ENCODE assay signal across 25 cellular contexts in the genomic region with DNA sequence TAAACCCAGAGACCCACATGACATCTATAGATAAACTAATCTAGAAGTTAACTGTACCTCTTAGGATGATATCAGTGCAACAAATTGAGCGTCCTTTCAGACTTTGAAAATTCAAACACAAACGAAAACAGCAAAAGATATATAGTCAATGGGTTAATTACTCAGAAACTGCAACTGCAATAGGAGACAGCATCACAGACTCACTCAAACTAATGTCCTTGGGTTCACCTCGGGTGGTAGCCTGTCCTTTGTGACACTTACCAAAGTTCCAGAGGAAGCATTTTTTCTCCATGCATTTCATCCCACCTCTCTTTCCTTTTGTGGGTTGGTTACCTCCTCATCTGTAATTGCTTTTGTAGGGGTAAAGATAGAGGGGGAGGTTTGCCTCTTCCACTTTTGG. TPM values are rescaled to one million over a fixed set of nuclear protein-coding genes. Genes with fewer than 3 reads are reported as not detected.
DNase-seq lines count a peak whose midpoint lies in the region; ATAC-seq, FAIRE-seq and TF ChIP-seq lines count a peak whose summit lies in the region.
"Had no signal": no experiment of that assay in that cellular context is flagged by ENCODE, and none has a peak within 500 bp of the region (broad histone marks: within the 10 kb centered on the region; RNA-seq: fewer than 3 reads in every experiment).

No MANE protein-coding gene starts in this region.

- peak in 1 of 2 experiments; percentile 2; a peak in 1 of 4 replicates for TF ChIP-seq RAD21 in H1 (IDR thresholded peaks at IDR 0.05 in 1 of 2, conservative IDR thresholded peaks at IDR 0.05 in 1 of 2; ENCODE audit: low read depth in 2 of 2, low read length in 2 of 2)

- 0 out of 2 replicates have a peak overlapping the region, but pooled peaks have one; percentile 3 for H2BK20ac ChIP-seq in H1 (ENCODE audit: low read length)

- no peak overlapping the region for H4K8ac ChIP-seq in H1 (ENCODE audit: extremely low read depth, insufficient read depth, low read length)

- H3K4ac ChIP-seq in H1 (replicated peaks; ENCODE audit: insufficient read length, low read depth, low read length), result no peak overlapping the region

- H3K23ac ChIP-seq in H1 (ENCODE audit: insufficient read length), result no peak overlapping the region

- H3K14ac ChIP-seq in H1 (ENCODE audit: insufficient read length), result no peak overlapping the region

- FAIRE-seq in H1 (lab: Jason Lieb, UNC), result no peak
- FAIRE-seq: D721Med, GM12878, GM19239 had no signal

- CTCF ChIA-PET in H1 (lab: Charles Lee; ENCODE audit: partially characterized antibody), result interaction anchor here (0.6 to 3.4 kb wide), 2 partner anchors 188 to 512 kb away, joined by 3 to 29 read pairs; no protein-coding TSS in a partner anchor

- H3K9me3 ChIP-seq in cardiac muscle cell (ENCODE audit: low read depth) (no peaks in the 10 kb centered on the region), H1 (ENCODE audit: insufficient read depth in 2 of 2, low read depth in 1 of 2, low read length in 1 of 2) (no peaks in the 10 kb centered on the region), right lobe of liver (no peaks in the 10 kb centered on the region), MG63 (no peaks in the 10 kb centered on the region)
- H3K9me3 ChIP-seq: BE2C; BLaER1 treated with 17β-estradiol and CSF1 and Interleukin-3, amounts not matched to agents 10 nM and 100 nM had no signal

- no peaks in the 10 kb centered on the region for H3K23me2 ChIP-seq in H1 (ENCODE audit: low read depth, low read length)

- H3K36me3 ChIP-seq in cardiac muscle cell (no peaks in the 10 kb centered on the region), H1 (ENCODE audit: control insufficient read depth in 2 of 4, insufficient read depth in 4 of 4, low read length in 3 of 4) (no peaks in the 10 kb centered on the region), right lobe of liver (peaks cover 0 to 8% (median 4%) of the 10 kb centered on the region in 4 donors), MG63 (no peaks in the 10 kb centered on the region)
- H3K36me3 ChIP-seq: BE2C; BLaER1 treated with 17β-estradiol and CSF1 and Interleukin-3, amounts not matched to agents 10 nM and 100 nM had no signal

- H3K9ac ChIP-seq in H1 (replicated peaks in 1 of 4; ENCODE audit: extremely low read depth in 1 of 4, low read depth in 3 of 4, low read length in 3 of 4), result no peak overlapping the region
- H3K9ac ChIP-seq: BLaER1 treated with 17β-estradiol and CSF1 and Interleukin-3, amounts not matched to agents 10 nM and 100 nM had no signal

- H3K79me2 ChIP-seq in H1 (ENCODE audit: control insufficient read depth in 1 of 2, insufficient read depth in 2 of 2, low read length in 2 of 2), result no peaks in the 10 kb centered on the region

- H3K4me3 ChIP-seq in cardiac muscle cell, result no peak overlapping the region
- H3K4me3 ChIP-seq in H1 (ENCODE audit: extremely low read depth in 1 of 4, insufficient read depth in 2 of 4, low read depth in 3 of 4, low read length in 4 of 4), result no peak overlapping the region
- H3K4me3 ChIP-seq in right lobe of liver, result peak overlapping the region in 2 of 3 donors; percentile 25 to 34
- H3K4me3 ChIP-seq in MG63, result no peak overlapping the region
- H3K4me3 ChIP-seq: BLaER1 treated with 17β-estradiol and CSF1 and Interleukin-3, amounts not matched to agents 10 nM and 100 nM; GM12878 had no signal

- WGBS in H1 (ENCODE audit: extremely low coverage in 1 of 2, insufficient coverage in 1 of 2, insufficient read length in 1 of 2, insufficient replicate concordance in 2 of 2, low coverage in 1 of 2, low lambda C conversion rate in 2 of 2, missing lambda C conversion rate in 1 of 2), 2 experiments, result 70% methylated on average over 3 of the region's 3 CpGs; no CpG with 5 or more reads in 1 of the 2 experiments
- 20% methylated on average over 3 of the region's 3 CpGs for WGBS in right lobe of liver (ENCODE audit: insufficient coverage, low coverage, low lambda C conversion rate, missing lambda C conversion rate)

- no peak overlapping the region for H2BK15ac ChIP-seq in H1 (ENCODE audit: low read length)

- H3K27ac ChIP-seq in cardiac muscle cell, result peak overlapping the region; percentile 18
- no peak overlapping the region for H3K27ac ChIP-seq in H1 (ENCODE audit: low read depth, low read length)
- peak overlapping the region in 2 of 3 donors; percentile 30 to 65 for H3K27ac ChIP-seq in right lobe of liver
- H3K27ac ChIP-seq: 22Rv1; BLaER1 treated with 17β-estradiol and CSF1 and Interleukin-3, amounts not matched to agents 10 nM and 100 nM had no signal

- no peaks in the 10 kb centered on the region for H4K20me1 ChIP-seq in H1 (replicated peaks in 1 of 2; ENCODE audit: control insufficient read depth in 1 of 2, insufficient read depth in 2 of 2, low read length in 2 of 2)
- H4K20me1 ChIP-seq: BLaER1 treated with 17β-estradiol and CSF1 and Interleukin-3, amounts not matched to agents 10 nM and 100 nM had no signal

- POLR2A ChIA-PET in H1 (lab: Charles Lee; ENCODE audit: partially characterized antibody), result no interaction called here

- no peak overlapping the region for H4K91ac ChIP-seq in H1 (replicated peaks; ENCODE audit: insufficient read length, low read length)

- H3K18ac ChIP-seq in H1 (ENCODE audit: extremely low read depth, low read length), result no peak overlapping the region

- no peak overlapping the region; a peak in 1 of 4 replicates for H3K4me2 ChIP-seq in H1 (ENCODE audit: insufficient read depth in 1 of 2, low read depth in 2 of 2, low read length in 2 of 2)
- H3K4me2 ChIP-seq: BLaER1 treated with 17β-estradiol and CSF1 and Interleukin-3, amounts not matched to agents 10 nM and 100 nM had no signal

- 0 out of 2 replicates have a peak overlapping the region, but pooled peaks have one; percentile 33 for H2AFZ ChIP-seq in H1 (ENCODE audit: low read length)

- H2BK12ac ChIP-seq in H1 (ENCODE audit: low read depth, low read length), result no peak overlapping the region

- H2BK120ac ChIP-seq in H1 (replicated peaks; ENCODE audit: low read depth, low read length), result no peak overlapping the region

- H2BK5ac ChIP-seq in H1 (ENCODE audit: low read depth, low read length), result no peak overlapping the region

- H4K5ac ChIP-seq in H1 (ENCODE audit: insufficient read length, low read depth, low read length), result no peak overlapping the region

- TF ChIP-seq EP300 in H1 (IDR thresholded peaks at IDR 0.05; ENCODE audit: borderline replicate concordance in 1 of 2, low read depth in 2 of 2, low read length in 2 of 2), result no peak

- no peaks in the 10 kb centered on the region for H3K27me3 ChIP-seq in cardiac muscle cell
- no peaks in the 10 kb centered on the region for H3K27me3 ChIP-seq in H1 (replicated peaks in 1 of 4; ENCODE audit: control insufficient read depth in 3 of 4, extremely low read depth in 1 of 4, insufficient read depth in 3 of 4, low read length in 3 of 4)
- H3K27me3 ChIP-seq in right lobe of liver, result no peaks in the 10 kb centered on the region
- no peaks in the 10 kb centered on the region; the same call in 1 of the 2 replicates for H3K27me3 ChIP-seq in MG63
- H3K27me3 ChIP-seq: BE2C; BLaER1 treated with 17β-estradiol and CSF1 and Interleukin-3, amounts not matched to agents 10 nM and 100 nM had no signal

- no peaks in the 10 kb centered on the region for H3K79me1 ChIP-seq in H1 (ENCODE audit: low read depth, low read length)

- no peak overlapping the region for H2AK5ac ChIP-seq in H1 (ENCODE audit: low read depth, low read length)

- peak in 1 of 2 donors; percentile 20 for DNase-seq in cardiac muscle cell (ENCODE audit: low read depth in 1 of 2, low spot score in 1 of 2)
- DNase-seq in left ventricle myocardium superior, result no peak
- DNase-seq in H1 (ENCODE audit: low read depth in 1 of 2, low spot score in 2 of 2), result no peak
- DNase-seq in right lobe of liver, result no peak
- DNase-seq in cerebellar cortex (ENCODE audit: low spot score), result no peak
- no peak for DNase-seq in MG63
- DNase-seq: ACHN; AML-193; BE2C; CD4-positive, alpha-beta T cell; CD8-positive, alpha-beta memory T cell; DMS 273 treated with DMSO at 0.1 percent for 48 hours; DMS79; EL; GDM1; GOT3; H7; HCEC 1CT had no signal

- no peak overlapping the region for H3K56ac ChIP-seq in H1 (replicated peaks; ENCODE audit: insufficient read length, low read depth, low read length)

- intact Hi-C loops in left ventricle myocardium superior (cut with micrococcal nuclease) (no loop called here), right lobe of liver (cut with DNase I) (no loop called here)

- H3K4me1 ChIP-seq in cardiac muscle cell (ENCODE audit: low read depth) (peaks cover 52% of the 10 kb centered on the region), H1 (replicated peaks in 1 of 4; ENCODE audit: control insufficient read depth in 3 of 4, insufficient read depth in 4 of 4, low read length in 3 of 4) (no peaks in the 10 kb centered on the region; a peak in 1 of 7 replicates), right lobe of liver (peaks cover 0 to 32% (median 7%) of the 10 kb centered on the region in 4 donors)
- H3K4me1 ChIP-seq: BE2C had no signal

- TF ChIP-seq POLR2A in H1 (IDR thresholded peaks at IDR 0.05; ENCODE audit: control extremely low read depth in 1 of 2, low read depth in 2 of 2, low read length in 2 of 2), result no peak
- no peak for TF ChIP-seq POLR2A in right lobe of liver (IDR thresholded peaks at IDR 0.05)

- TF ChIP-seq CTCF in cardiac muscle cell (IDR thresholded peaks at IDR 0.05; ENCODE audit: low read depth, low read length) (no peak), H1 (IDR thresholded peaks at IDR 0.05; ENCODE audit: control extremely low read depth in 1 of 3, insufficient read depth in 1 of 3, low read depth in 1 of 3, low read length in 3 of 3) (no peak), right lobe of liver (IDR thresholded peaks at IDR 0.05) (no peak)

- ATAC-seq in left ventricle myocardium superior (no peak), right lobe of liver (peak; percentile 9 to 32 (median 24)), HG03175 (IDR thresholded peaks at IDR 0.05; ENCODE audit: unreplicated experiment) (no peak)
- ATAC-seq: GM12878 had no signal

TF ChIP-seq in H1, 55 proteins besides CTCF, POLR2A, EP300 and RAD21 (continues in another document):
- TF ChIP-seq EZH2 (IDR thresholded peaks at IDR 0.05; ENCODE audit: low read depth, low read length, severe bottlenecking) (no peak), EGR1 (IDR thresholded peaks at IDR 0.05; ENCODE audit: borderline replicate concordance, low read depth, low read length) (no peak)

RNA-seq across cellular contexts. Expression of gene GC, which starts 9.7 kb away (rescaled TPM):
- total RNA-seq in cardiac muscle cell (0.21 and 0.49 TPM in 2 replicates), left ventricle myocardium superior (not detected), right lobe of liver (1,000 to 10,000 TPM; 2,822 to 4,781 (median 3,863) TPM)
- polyA plus RNA-seq in cardiac muscle cell (0.29 and 0.35 TPM in 2 replicates), H1 (2011; rRNA removed) (0.09 and 0.11 TPM in 2 replicates)
- 0.34 TPM in 1 of 2 replicates, not detected in the other for total RNA-seq in H1 (2021; fragmentation: NEBNext Ultra II Directional; extraction: Animal tissue kit (Norgen Biotek cat#: 25700))
- polyA plus RNA-seq in H1 (2011; cell fraction: cytosol; rRNA removed), result 0.16 TPM
- polyA plus RNA-seq in H1 (2011; cell fraction: nucleus; rRNA removed), result 0.11 TPM
- polyA plus RNA-seq in H1 (2012, experiment 1 of 2), result 0.11 to 0.16 TPM in 2 of 4 replicates, not detected in the others
- not detected for polyA plus RNA-seq in H1 (2012, experiment 2 of 2)
- polyA plus RNA-seq in H1 (2013, experiment 1 of 2), result 0.39 TPM
- polyA plus RNA-seq in H1 (2013, experiment 2 of 2), result 0.44 TPM
- 0.12 and 0.25 TPM in 2 replicates for polyA minus RNA-seq in H1 (2011; rRNA and poly(A)+ RNA removed)
- not detected for polyA minus RNA-seq in H1 (2011; cell fraction: cytosol; rRNA and poly(A)+ RNA removed)
- not detected for polyA minus RNA-seq in H1 (2011; cell fraction: nucleus; rRNA and poly(A)+ RNA removed)
- total RNA-seq in MG63 (2014; rRNA removed; shearing (Covaris generic); ENCODE audit: low replicate concordance), result not detected in 2 replicates
- total RNA-seq: CD4-positive, alpha-beta T cell; CD8-positive, alpha-beta memory T cell; H7 had no signal
- polyA plus RNA-seq: CD14-positive monocyte; CD8-positive, alpha-beta memory T cell; GM12878 had no signal

Comparison
In these comparisons a context has a peak if more than half of its experiments do, and no peak if none do; other contexts are left out.
1. H3K4me3 ChIP-seq: peak in right lobe of liver (2 of 3); none in cardiac muscle cell (single experiment), H1 (0 of 4) and MG63 (single experiment).
2. ATAC-seq: peak in right lobe of liver (4 of 4); none in left ventricle myocardium superior (single experiment) and HG03175 (single experiment).
3. RNA of gene GC, which starts 9.7 kb away (total RNA-seq): 2,822 to 4,781 TPM in right lobe of liver; 0.34 TPM in H1, 0.21 to 0.49 TPM in cardiac muscle cell, not detected in left ventricle myocardium superior (single experiment) and not detected in MG63; every median in the first group is over 1,000 times any median in the second.